ENCODE assay signal across 22 cellular contexts in the genomic region with DNA sequence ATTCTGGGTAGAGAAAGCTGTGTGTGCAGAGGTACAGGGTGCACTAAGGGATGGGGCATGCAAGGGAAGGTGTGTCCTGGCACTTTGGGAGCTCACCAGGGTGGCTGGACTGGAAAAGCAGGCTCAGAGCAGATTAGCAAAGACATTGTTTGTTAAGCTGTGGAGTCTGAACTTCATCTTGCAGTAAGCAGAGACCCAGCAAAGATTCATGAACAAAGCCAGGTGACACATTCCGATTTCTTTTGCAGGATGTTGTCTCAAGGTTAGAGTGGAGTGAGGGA. TPM values are rescaled to one million over a fixed set of nuclear protein-coding genes. Genes with fewer than 3 reads are reported as not detected.
A peak's percentile ranks its signal among the peaks of the same experiment; 100 is the strongest.
DNase-seq lines count a peak whose midpoint lies in the region; FAIRE-seq and TF ChIP-seq lines count a peak whose summit lies in the region.
"Had no signal": no experiment of that assay in that cellular context is flagged by ENCODE, and none has a peak within 500 bp of the region (broad histone marks: within the 10 kb centered on the region; RNA-seq: fewer than 3 reads in every experiment).

No MANE protein-coding gene starts in this region.

- no peaks in the 10 kb centered on the region for H3K36me3 ChIP-seq in KMS-11 (ENCODE audit: insufficient read depth)
- H3K36me3 ChIP-seq in bronchial epithelial cell (ENCODE audit: control insufficient read depth, insufficient read depth, low read length): peaks cover 1% of the 10 kb centered on the region
- no peaks in the 10 kb centered on the region for H3K36me3 ChIP-seq in sigmoid colon
- no peaks in the 10 kb centered on the region for H3K36me3 ChIP-seq in CD8-positive, alpha-beta memory T cell (ENCODE audit: insufficient read depth, low read length)

- H3K9ac ChIP-seq in KMS-11: peak overlapping the region; percentile 64; the same call in 1 of the 2 replicates
- H3K9ac ChIP-seq: BLaER1 treated with 17β-estradiol and CSF1 and Interleukin-3, amounts not matched to agents 10 nM and 100 nM had no signal

- H3K4me3 Mint-ChIP-seq in activated T-cell treated with anti-CD3 and anti-CD28 coated beads, Interleukin-2, amount 50 U/mL, for 24 hours: no peak overlapping the region
- no peak overlapping the region for H3K4me3 Mint-ChIP-seq in type B pancreatic cell
- no peak overlapping the region for H3K4me3 Mint-ChIP-seq in CD8-positive, alpha-beta memory T cell
- H3K4me3 Mint-ChIP-seq: CD4-positive, alpha-beta memory T cell; GM23338; T-helper 1 cell treated with Interleukin-12 subunit alpha and Interleukin-12 subunit beta and Interleukin-4 antibody, amounts not matched to agents 30 μg/mL and 1 μg/mL, for 36 hours had no signal

- H3K4me2 ChIP-seq in KMS-11: peak overlapping the region; percentile 95
- H3K4me2 ChIP-seq: GM23338 had no signal

- TF ChIP-seq POLR2A in sigmoid colon (IDR thresholded peaks at IDR 0.05): no peak

- peak; percentile 25 for DNase-seq in activated T-cell treated with anti-CD3 and anti-CD28 coated beads, Interleukin-2, amount 50 U/mL, for 24 hours
- no peak for DNase-seq in activated T-cell treated with anti-CD3 and anti-CD28 coated beads, Interleukin-2, amount 50 U/mL, for 1 hour
- DNase-seq in bronchial epithelial cell (ENCODE audit: low read depth) (peak; percentile 33), sigmoid colon (peak; percentile 32), type B pancreatic cell (ENCODE audit: extremely low spot score, unreplicated experiment) (no peak)
- DNase-seq in activated effector memory CD4-positive, alpha-beta T cell treated with Interleukin-2 at 50 U/mL for 16 hours: no peak
- no peak for DNase-seq in CD8-positive, alpha-beta memory T cell
- DNase-seq: ACHN; CD4-positive, alpha-beta memory T cell; DND-41; HCEC 1CT; NCI-H1092; NCI-H1436; NCI-H187 treated with DMSO at 0.1 percent for 48 hours; NCI-H2107; SHP77 had no signal

- FAIRE-seq in bronchial epithelial cell (lab: Jason Lieb, UNC): no peak
- FAIRE-seq: GM18507 had no signal

- no peak for TF ChIP-seq EP300 in sigmoid colon (IDR thresholded peaks at IDR 0.05)

- WGBS in sigmoid colon, 2 donors: 82 to 90% methylated on average over 1 of the region's 1 CpG

- H3K27ac ChIP-seq in KMS-11 (peak overlapping the region; percentile 92), sigmoid colon (no peak overlapping the region)
- H3K27ac ChIP-seq in CD8-positive, alpha-beta memory T cell (ENCODE audit: low read depth, low read length): no peak overlapping the region
- H3K27ac ChIP-seq: 22Rv1; BLaER1 treated with 17β-estradiol and CSF1 and Interleukin-3, amounts not matched to agents 10 nM and 100 nM had no signal

- H3K4me3 ChIP-seq in KMS-11 (IDR thresholded peaks at IDR 0.05; ENCODE audit: insufficient read depth, low read depth, low read length) (no peak overlapping the region), bronchial epithelial cell (ENCODE audit: low read depth, low read length) (no peak overlapping the region), sigmoid colon (no peak overlapping the region)
- H3K4me3 ChIP-seq in CD8-positive, alpha-beta memory T cell (ENCODE audit: low read length): no peak overlapping the region
- H3K4me3 ChIP-seq: BLaER1 treated with 17β-estradiol and CSF1 and Interleukin-3, amounts not matched to agents 10 nM and 100 nM; GM23338 had no signal

- no peaks in the 10 kb centered on the region for H3K9me3 Mint-ChIP-seq in activated T-cell treated with anti-CD3 and anti-CD28 coated beads, Interleukin-2, amount 50 U/mL, for 24 hours
- no peaks in the 10 kb centered on the region for H3K9me3 Mint-ChIP-seq in type B pancreatic cell
- H3K9me3 Mint-ChIP-seq in CD8-positive, alpha-beta memory T cell: peaks cover 0 to 2% (median 0%) of the 10 kb centered on the region in 5 donors
- H3K9me3 Mint-ChIP-seq: T-helper 1 cell treated with Interleukin-12 subunit alpha and Interleukin-12 subunit beta and Interleukin-4 antibody, amounts not matched to agents 30 μg/mL and 1 μg/mL, for 36 hours had no signal

- H3K4me1 ChIP-seq in KMS-11 (ENCODE audit: low read depth, poor library complexity, severe bottlenecking): peaks cover 99% of the 10 kb centered on the region
- peaks cover 0 to 21% (median 8%) of the 10 kb centered on the region in 4 donors for H3K4me1 ChIP-seq in sigmoid colon
- no peaks in the 10 kb centered on the region for H3K4me1 ChIP-seq in CD8-positive, alpha-beta memory T cell (ENCODE audit: insufficient read depth, low read length)

- H3K36me3 Mint-ChIP-seq in activated T-cell treated with anti-CD3 and anti-CD28 coated beads, Interleukin-2, amount 50 U/mL, for 24 hours (ENCODE audit: low read depth): peaks cover 2% of the 10 kb centered on the region
- no peaks in the 10 kb centered on the region for H3K36me3 Mint-ChIP-seq in type B pancreatic cell
- peaks cover 0 to 9% (median 6%) of the 10 kb centered on the region in 3 donors for H3K36me3 Mint-ChIP-seq in CD8-positive, alpha-beta memory T cell

- peaks cover 61% of the 10 kb centered on the region for H3K79me2 ChIP-seq in KMS-11 (ENCODE audit: insufficient read depth, low read depth)

- H4K20me1 ChIP-seq in KMS-11 (ENCODE audit: insufficient read depth): no peaks in the 10 kb centered on the region

- TF ChIP-seq CTCF in KMS-11 (conservative IDR thresholded peaks at IDR 0.05; ENCODE audit: low read depth, low read length) (no peak), bronchial epithelial cell (IDR thresholded peaks at IDR 0.05; ENCODE audit: insufficient read depth, low read length, severe bottlenecking) (no peak), sigmoid colon (IDR thresholded peaks at IDR 0.05) (no peak), type B pancreatic cell (conservative IDR thresholded peaks at IDR 0.05) (no peak)

- intact Hi-C loops in sigmoid colon (cut with DNase I): no loop called here

- H2AFZ ChIP-seq in KMS-11 (ENCODE audit: low read depth): no peak overlapping the region
- H2AFZ ChIP-seq: GM23338 had no signal

- CTCF ChIA-PET in CD8-positive, alpha-beta memory T cell (lab: Charles Lee): no interaction called here

- no peaks in the 10 kb centered on the region for H3K27me3 Mint-ChIP-seq in activated T-cell treated with anti-CD3 and anti-CD28 coated beads, Interleukin-2, amount 50 U/mL, for 24 hours
- H3K27me3 Mint-ChIP-seq in type B pancreatic cell: no peaks in the 10 kb centered on the region
- H3K27me3 Mint-ChIP-seq in CD8-positive, alpha-beta memory T cell: no peaks in the 10 kb centered on the region
- H3K27me3 Mint-ChIP-seq: CD4-positive, alpha-beta memory T cell had no signal

- H3K9me3 ChIP-seq in sigmoid colon: no peaks in the 10 kb centered on the region
- H3K9me3 ChIP-seq in CD8-positive, alpha-beta memory T cell (ENCODE audit: low read length): no peaks in the 10 kb centered on the region

- H3K27me3 ChIP-seq in KMS-11 (ENCODE audit: insufficient read depth, low read depth): no peaks in the 10 kb centered on the region
- H3K27me3 ChIP-seq in bronchial epithelial cell (ENCODE audit: control insufficient read depth, insufficient read depth, low read length): no peaks in the 10 kb centered on the region
- H3K27me3 ChIP-seq in sigmoid colon: no peaks in the 10 kb centered on the region
- H3K27me3 ChIP-seq in CD8-positive, alpha-beta memory T cell (ENCODE audit: insufficient read depth, low read length, poor library complexity, severe bottlenecking): no peaks in the 10 kb centered on the region
- H3K27me3 ChIP-seq: BLaER1 treated with 17β-estradiol and CSF1 and Interleukin-3, amounts not matched to agents 10 nM and 100 nM had no signal

- H3K27ac Mint-ChIP-seq in activated T-cell treated with anti-CD3 and anti-CD28 coated beads, Interleukin-2, amount 50 U/mL, for 24 hours: no peak overlapping the region
- no peak overlapping the region for H3K27ac Mint-ChIP-seq in type B pancreatic cell
- no peak overlapping the region for H3K27ac Mint-ChIP-seq in CD8-positive, alpha-beta memory T cell
- H3K27ac Mint-ChIP-seq: CD4-positive, alpha-beta memory T cell; GM23338; T-helper 1 cell treated with Interleukin-12 subunit alpha and Interleukin-12 subunit beta and Interleukin-4 antibody, amounts not matched to agents 30 μg/mL and 1 μg/mL, for 36 hours had no signal

- peaks cover 16% of the 10 kb centered on the region for H3K4me1 Mint-ChIP-seq in activated T-cell treated with anti-CD3 and anti-CD28 coated beads, Interleukin-2, amount 50 U/mL, for 24 hours (ENCODE audit: low read depth)
- peaks cover 5% of the 10 kb centered on the region for H3K4me1 Mint-ChIP-seq in type B pancreatic cell (ENCODE audit: unreplicated experiment)
- H3K4me1 Mint-ChIP-seq in CD8-positive, alpha-beta memory T cell: peaks cover 11 to 21% (median 15%) of the 10 kb centered on the region in 3 donors
- H3K4me1 Mint-ChIP-seq: GM23338 had no signal

- POLR2A ChIA-PET in CD8-positive, alpha-beta memory T cell (lab: Charles Lee): no interaction called here

RNA-seq across cellular contexts. Expression of a gene that starts 28.8 kb away (rescaled TPM):
- total RNA-seq in bronchial epithelial cell (33.7 and 42.0 TPM in 2 replicates), sigmoid colon (100 to 1,000 TPM in 1 of 4 donors, 10 to 100 TPM in 3; 55.6 to 113 (median 80.5) TPM), type B pancreatic cell (ENCODE audit: low replicate concordance) (20.2 and 25.0 TPM in 2 replicates)
- polyA plus RNA-seq in sigmoid colon: 10 to 100 TPM; 15.7 to 35.3 (median 32.4) TPM
- total RNA-seq in CD8-positive, alpha-beta memory T cell: 10 to 100 TPM; 24.4 to 25.3 TPM
- 38.5 TPM for polyA plus RNA-seq in CD8-positive, alpha-beta memory T cell

Comparison
In these comparisons a context has a peak if more than half of its experiments do, and no peak if none do; other contexts are left out.
1. DNase-seq: peak in activated T-cell treated with anti-CD3 and anti-CD28 coated beads, Interleukin-2, amount 50 U/mL, for 24 hours (single experiment), bronchial epithelial cell (single experiment) and sigmoid colon (single experiment); none in activated T-cell treated with anti-CD3 and anti-CD28 coated beads, Interleukin-2, amount 50 U/mL, for 1 hour (single experiment), activated effector memory CD4-positive, alpha-beta T cell treated with Interleukin-2 at 50 U/mL for 16 hours (single experiment), type B pancreatic cell (single experiment) and CD8-positive, alpha-beta memory T cell (0 of 5).